17 cellular contexts compared by ENCODE assay signal in genomic region chr1:203395746-203396145, GRCh38.
"Had no signal": no experiment of that assay in that cellular context is flagged by ENCODE, and none has a peak within 500 bp of the region (broad histone marks: within the 10 kb centered on the region; RNA-seq: fewer than 3 reads in every experiment).

No MANE protein-coding gene starts in this region.

- H3K9me3 Mint-ChIP-seq: activated CD8-positive, alpha-beta T cell treated with anti-CD3 and anti-CD28 coated beads for 36 hours; activated T-cell treated with anti-CD3 and anti-CD28 coated beads, Interleukin-2, amount 50 U/mL, for 4 hours; central memory CD8-positive, alpha-beta T cell had no signal

- H3K4me2 ChIP-seq: neural progenitor cell had no signal

- H3K27ac ChIP-seq: brain microvascular endothelial cell, neural progenitor cell, parathyroid adenoma, vagina had no signal

- H3K27me3 ChIP-seq: tibial artery, vagina had no signal

- H3K4me3 ChIP-seq: neural progenitor cell, vagina had no signal

- ATAC-seq: activated CD8-positive, alpha-beta T cell treated with anti-CD3 and anti-CD28 coated beads for 36 hours; activated T-cell treated with anti-CD3 and anti-CD28 coated beads, Interleukin-2, amount 50 U/mL, for 4 hours; stimulated activated memory B cell treated with anti-CD40 and anti-IgM and Interleukin-4, amounts not matched to agents 10 μg/mL and 1 μg/mL and 100 μg/mL, for 72 hours; WTC11 had no signal

- H3K79me2 ChIP-seq: parathyroid adenoma had no signal

- H3K9me3 ChIP-seq: tibial artery, vagina had no signal

- H2AFZ ChIP-seq: neural progenitor cell, parathyroid adenoma had no signal

- H3K9ac ChIP-seq: neural progenitor cell, parathyroid adenoma had no signal

- H3K27ac Mint-ChIP-seq: activated CD8-positive, alpha-beta T cell treated with anti-CD3 and anti-CD28 coated beads for 36 hours; activated naive CD8-positive, alpha-beta T cell; neural progenitor cell; stimulated activated memory B cell treated with anti-CD40 and anti-IgM and Interleukin-4, amounts not matched to agents 10 μg/mL and 1 μg/mL and 100 μg/mL, for 72 hours; WTC11 had no signal

- DNase-seq: activated CD4-positive, alpha-beta T cell treated with anti-CD3 and anti-CD28 coated beads for 4 hours; activated CD8-positive, alpha-beta T cell treated with anti-CD3 and anti-CD28 coated beads for 36 hours; activated effector memory CD4-positive, alpha-beta T cell treated with anti-CD3 and anti-CD28 coated beads, Interleukin-2, amount 50 U/mL, for 16 hours; activated T-cell treated with anti-CD3 and anti-CD28 coated beads, Interleukin-2, amount 50 U/mL, for 4 hours; brain microvascular endothelial cell; effector CD8-positive, alpha-beta T cell; islet precursor cell; naive B cell; T-helper 2 cell; tibial artery had no signal

- H3K4me3 Mint-ChIP-seq: activated CD8-positive, alpha-beta T cell treated with anti-CD3 and anti-CD28 coated beads for 36 hours; activated naive CD8-positive, alpha-beta T cell; activated T-cell treated with anti-CD3 and anti-CD28 coated beads, Interleukin-2, amount 50 U/mL, for 4 hours; central memory CD8-positive, alpha-beta T cell; neural progenitor cell; stimulated activated memory B cell treated with anti-CD40 and anti-IgM and Interleukin-4, amounts not matched to agents 10 μg/mL and 1 μg/mL and 100 μg/mL, for 72 hours; WTC11 had no signal

- H3K36me3 ChIP-seq: brain microvascular endothelial cell, neural progenitor cell, tibial artery, vagina had no signal

- H3K36me3 Mint-ChIP-seq: activated naive CD8-positive, alpha-beta T cell; naive B cell; neural progenitor cell; stimulated activated memory B cell treated with anti-CD40 and anti-IgM and Interleukin-4, amounts not matched to agents 10 μg/mL and 1 μg/mL and 100 μg/mL, for 72 hours; WTC11 had no signal

- H3K4me1 Mint-ChIP-seq: central memory CD8-positive, alpha-beta T cell; neural progenitor cell; WTC11 had no signal

- H3K4me1 ChIP-seq: neural progenitor cell, parathyroid adenoma, tibial artery, vagina had no signal
